31 cellular contexts compared by ENCODE assay signal in the genomic region with DNA sequence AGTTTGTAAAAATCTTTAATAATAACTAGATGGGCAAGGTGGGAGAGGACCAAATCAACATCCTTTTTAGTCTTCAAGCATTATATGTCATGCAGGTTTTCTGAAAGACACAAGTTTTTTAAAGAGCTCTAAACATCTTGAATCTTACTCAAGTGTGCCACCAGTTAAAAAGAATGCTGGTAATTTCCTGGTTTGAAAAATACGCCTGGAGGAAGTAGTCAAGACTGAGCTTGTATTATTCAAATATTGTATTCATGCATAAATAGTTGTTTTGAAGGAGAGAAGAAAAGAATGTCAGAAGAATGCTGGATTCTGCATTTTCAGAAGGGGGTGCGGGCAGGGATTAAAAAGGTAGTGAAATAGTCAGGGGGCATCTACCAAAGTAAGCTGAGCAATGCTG.
"Had no signal": no experiment of that assay in that cellular context is flagged by ENCODE, and none has a peak within 500 bp of the region (broad histone marks: within the 10 kb centered on the region; RNA-seq: fewer than 3 reads in every experiment).

No MANE protein-coding gene starts in this region.

- ATAC-seq: esophagus mucosa; heart right ventricle; left lobe of liver; naive thymus-derived CD4-positive, alpha-beta T cell; sciatic nerve; stimulated activated naive CD8-positive, alpha-beta T cell treated with anti-CD3 and anti-CD28 coated beads, Interleukin-15, amount 100 ng/mL, for 72 hours had no signal

- H3K4me3 ChIP-seq: heart right ventricle, lung, neural progenitor cell, right atrium auricular region, smooth muscle cell, suprapubic skin, transverse colon, vagina had no signal

- H3K9ac ChIP-seq: neural progenitor cell, parathyroid adenoma had no signal

- H3K4me2 ChIP-seq: neural progenitor cell, smooth muscle cell had no signal

- H3K4me3 Mint-ChIP-seq: immature natural killer cell; naive thymus-derived CD4-positive, alpha-beta T cell; nephron; neural progenitor cell; stimulated activated naive CD8-positive, alpha-beta T cell treated with anti-CD3 and anti-CD28 coated beads, Interleukin-15, amount 100 ng/mL, for 72 hours had no signal

- DNase-seq: cortex of kidney; effector CD4-positive, alpha-beta T cell; foreskin fibroblast; glutamatergic neuron; heart right ventricle; hippocampal formation; immature natural killer cell; kidney; mesenchymal stem cell; midbrain; naive thymus-derived CD4-positive, alpha-beta T cell; stimulated activated CD4-positive, alpha-beta T cell treated with anti-CD3 and anti-CD28 coated beads, Interleukin-12 subunit alpha, Interleukin-12 subunit beta, amount 100 ng/mL, for 4 hours; stimulated activated CD4-positive, alpha-beta T cell treated with anti-CD3 and anti-CD28 coated beads, Interleukin-1b, Interleukin-23, amount 100 ng/mL, for 48 hours; stimulated activated CD4-positive, alpha-beta T cell treated with anti-CD3 and anti-CD28 coated beads, Interleukin-4, amount 100 ng/mL, for 1 hour; stimulated activated CD8-positive, alpha-beta memory T cell treated with anti-CD3 and anti-CD28 coated beads, Interleukin-4, amount 100 ng/mL, for 48 hours; stimulated activated naive CD4-positive, alpha-beta T cell; stimulated activated naive CD8-positive, alpha-beta T cell treated with anti-CD3 and anti-CD28 coated beads, Interleukin-15, amount 100 ng/mL, for 72 hours; transverse colon had no signal

- H3K36me3 ChIP-seq: neural progenitor cell, right atrium auricular region, suprapubic skin, transverse colon, vagina had no signal

- H3K27me3 Mint-ChIP-seq: naive thymus-derived CD4-positive, alpha-beta T cell; progenitor cell of endocrine pancreas; stimulated activated naive CD8-positive, alpha-beta T cell treated with anti-CD3 and anti-CD28 coated beads, Interleukin-15, amount 100 ng/mL, for 72 hours had no signal

- H2AFZ ChIP-seq: neural progenitor cell, parathyroid adenoma had no signal

- H3K36me3 Mint-ChIP-seq: neural progenitor cell had no signal

- H3K27ac ChIP-seq: epithelial cell of prostate, heart right ventricle, neural progenitor cell, parathyroid adenoma, right atrium auricular region, suprapubic skin, transverse colon, vagina had no signal

- H3K79me2 ChIP-seq: parathyroid adenoma had no signal

- H3K9me3 ChIP-seq: heart right ventricle, right atrium auricular region, suprapubic skin, transverse colon, vagina had no signal

- H3K27ac Mint-ChIP-seq: immature natural killer cell; naive thymus-derived CD4-positive, alpha-beta T cell; nephron; neural progenitor cell; progenitor cell of endocrine pancreas; stimulated activated naive CD8-positive, alpha-beta T cell treated with anti-CD3 and anti-CD28 coated beads, Interleukin-15, amount 100 ng/mL, for 72 hours had no signal

- H3K4me1 Mint-ChIP-seq: nephron; stimulated activated naive CD8-positive, alpha-beta T cell treated with anti-CD3 and anti-CD28 coated beads, Interleukin-15, amount 100 ng/mL, for 72 hours had no signal

- H3K27me3 ChIP-seq: heart right ventricle, neural progenitor cell, right atrium auricular region, suprapubic skin, transverse colon, vagina had no signal

- H3K4me1 ChIP-seq: neural progenitor cell, parathyroid adenoma, right atrium auricular region, suprapubic skin, transverse colon, vagina had no signal

- H3K9me3 Mint-ChIP-seq: immature natural killer cell; nephron; neural progenitor cell; stimulated activated naive CD8-positive, alpha-beta T cell treated with anti-CD3 and anti-CD28 coated beads, Interleukin-15, amount 100 ng/mL, for 72 hours had no signal
